ENCODE assay signal across 12 cellular contexts in genomic region chr10:110883924-110884323, GRCh38. TPM values are rescaled to one million over a fixed set of nuclear protein-coding genes. Genes with fewer than 3 reads are reported as not detected.
DNase-seq lines count a peak whose midpoint lies in the region; ATAC-seq and TF ChIP-seq lines count a peak whose summit lies in the region.
"Had no signal": no experiment of that assay in that cellular context is flagged by ENCODE, and none has a peak within 500 bp of the region (broad histone marks: within the 10 kb centered on the region; RNA-seq: fewer than 3 reads in every experiment).

No MANE protein-coding gene starts in this region.

- H3K79me2 ChIP-seq in MM.1S (ENCODE audit: low read length) (no peaks in the 10 kb centered on the region), osteoblast (ENCODE audit: insufficient read depth, low read length) (peaks cover 21% of the 10 kb centered on the region)

- H3K4me1 Mint-ChIP-seq in CD8-positive, alpha-beta T cell (ENCODE audit: low read depth), result peaks cover 76% of the 10 kb centered on the region
- peaks cover 65% of the 10 kb centered on the region for H3K4me1 Mint-ChIP-seq in central memory CD8-positive, alpha-beta T cell

- POLR2A ChIA-PET in CD8-positive, alpha-beta T cell (lab: Charles Lee), result interaction anchor here (1.0 to 1.4 kb wide), 2 partner anchors 26 to 76 kb away, joined by 3 to 4 read pairs; no protein-coding TSS in a partner anchor

- peak overlapping the region; percentile 74 for H3K4me3 Mint-ChIP-seq in CD8-positive, alpha-beta T cell
- peak overlapping the region; percentile 65 for H3K4me3 Mint-ChIP-seq in central memory CD8-positive, alpha-beta T cell

- peak; percentile 22 for ATAC-seq in CD8-positive, alpha-beta T cell
- ATAC-seq in central memory CD8-positive, alpha-beta T cell (replicated peaks; ENCODE audit: extremely low read depth, poor library complexity, severe bottlenecking), result no peak

- peaks cover 4% of the 10 kb centered on the region for H3F3A ChIP-seq in MM.1S (ENCODE audit: insufficient read depth, low read length)

- peak overlapping the region; percentile 83 for H3K27ac Mint-ChIP-seq in CD8-positive, alpha-beta T cell
- peak overlapping the region; percentile 66 for H3K27ac Mint-ChIP-seq in central memory CD8-positive, alpha-beta T cell (ENCODE audit: low read depth)

- no peak overlapping the region for H3K9ac ChIP-seq in MM.1S (ENCODE audit: low read length)

- H3K9me3 Mint-ChIP-seq in CD8-positive, alpha-beta T cell, result no peaks in the 10 kb centered on the region
- no peaks in the 10 kb centered on the region for H3K9me3 Mint-ChIP-seq in central memory CD8-positive, alpha-beta T cell

- no peak overlapping the region for H3K4me3 ChIP-seq in CD8-positive, alpha-beta T cell (ENCODE audit: low read depth, low read length)
- H3K4me3 ChIP-seq in MM.1S (ENCODE audit: low read length) (0 out of 2 replicates have a peak overlapping the region, but pooled peaks have one; percentile 10), osteoblast (ENCODE audit: insufficient read depth, low read length) (peak overlapping the region; percentile 46)

- intact Hi-C loops in CD8-positive, alpha-beta T cell (cut with DNase I, micrococcal nuclease), result loop anchor here in 1 of 2 experiments (1.0 to 2.0 kb wide), 2 partner anchors 9 to 15 kb away; no protein-coding TSS in a partner anchor

- H3K4me1 ChIP-seq in CD8-positive, alpha-beta T cell (ENCODE audit: insufficient read depth, low read length), result peaks cover 68% of the 10 kb centered on the region
- H3K4me1 ChIP-seq in MM.1S (ENCODE audit: low read length) (peaks cover 10% of the 10 kb centered on the region), osteoblast (ENCODE audit: insufficient read depth, low read length) (peaks cover 23% of the 10 kb centered on the region)

- DNase-seq in CD8-positive, alpha-beta T cell, result no peak
- DNase-seq in MM.1S (peak; percentile 61), osteoblast (ENCODE audit: insufficient read length, low spot score, missing footprints) (no peak), iPS-NIHi11 (ENCODE audit: low spot score) (no peak), NCI-H2171 treated with DMSO at 0.1 percent for 48 hours (lab: John Stamatoyannopoulos, UW) (no peak), NCI-H2029 treated with DMSO at 0.1 percent for 48 hours (lab: John Stamatoyannopoulos, UW) (no peak)
- no peak for DNase-seq in central memory CD8-positive, alpha-beta T cell (ENCODE audit: low spot score in 2 of 2)
- DNase-seq: activated CD8-positive, alpha-beta memory T cell treated with anti-CD3 and anti-CD28 coated beads, Interleukin-2, amount 50 U/mL, for 4 hours; Caco-2; central memory CD4-positive, alpha-beta T cell; NCI-H1694; stimulated activated CD8-positive, alpha-beta memory T cell treated with anti-CD3 and anti-CD28 coated beads, Interleukin-4, amount 100 ng/mL, for 48 hours had no signal

- no peaks in the 10 kb centered on the region for H3K9me3 ChIP-seq in CD8-positive, alpha-beta T cell (ENCODE audit: low read length)
- H3K9me3 ChIP-seq in MM.1S (replicated peaks; ENCODE audit: insufficient read depth, low read length) (no peaks in the 10 kb centered on the region), osteoblast (ENCODE audit: low read depth, low read length) (no peaks in the 10 kb centered on the region)
- H3K9me3 ChIP-seq: Caco-2 had no signal

- H3K4me2 ChIP-seq in MM.1S (ENCODE audit: low read depth, low read length) (peak overlapping the region; percentile 68), osteoblast (ENCODE audit: insufficient read depth, low read length) (peak overlapping the region; percentile 68)

- H3K9me2 ChIP-seq in MM.1S (replicated peaks; ENCODE audit: insufficient read depth, low read length), result no peaks in the 10 kb centered on the region

- H3K27me3 ChIP-seq in CD8-positive, alpha-beta T cell (ENCODE audit: insufficient read depth, low read length), result no peaks in the 10 kb centered on the region
- no peaks in the 10 kb centered on the region for H3K27me3 ChIP-seq in MM.1S (replicated peaks; ENCODE audit: insufficient read depth, low read length)
- no peaks in the 10 kb centered on the region for H3K27me3 ChIP-seq in osteoblast (ENCODE audit: insufficient read depth, low read length)

- H3K27ac ChIP-seq in CD8-positive, alpha-beta T cell (ENCODE audit: low read depth, low read length), result no peak overlapping the region
- no peak overlapping the region for H3K27ac ChIP-seq in MM.1S (ENCODE audit: low read length)
- H3K27ac ChIP-seq in osteoblast (ENCODE audit: low read depth, low read length), result peak overlapping the region; percentile 46

- no peak for TF ChIP-seq CTCF in CD8-positive, alpha-beta T cell (IDR thresholded peaks at IDR 0.05)
- TF ChIP-seq CTCF in MM.1S (IDR thresholded peaks at IDR 0.05; ENCODE audit: low read length), result no peak
- no peak for TF ChIP-seq CTCF in osteoblast (IDR thresholded peaks at IDR 0.05; ENCODE audit: extremely low read depth, low read depth, low read length)

- H4K20me1 ChIP-seq in MM.1S (ENCODE audit: insufficient read depth, low read length) (no peaks in the 10 kb centered on the region), osteoblast (ENCODE audit: insufficient read depth, low read length) (no peaks in the 10 kb centered on the region)

- no peaks in the 10 kb centered on the region for H3K27me3 Mint-ChIP-seq in CD8-positive, alpha-beta T cell (ENCODE audit: low read depth)
- no peaks in the 10 kb centered on the region for H3K27me3 Mint-ChIP-seq in central memory CD8-positive, alpha-beta T cell

- CTCF ChIA-PET in CD8-positive, alpha-beta T cell (lab: Charles Lee), result interaction anchor here (0.8 to 2.2 kb wide), 5 partner anchors 9 to 105 kb away, joined by 3 to 14 read pairs (median 4); no protein-coding TSS in a partner anchor

- H3K36me3 ChIP-seq in CD8-positive, alpha-beta T cell (ENCODE audit: insufficient read depth, low read length), result peaks cover 26% of the 10 kb centered on the region
- H3K36me3 ChIP-seq in MM.1S (replicated peaks; ENCODE audit: insufficient read depth, low read length), result peaks cover 6% of the 10 kb centered on the region; the same call in 1 of the 2 replicates
- peaks cover 27% of the 10 kb centered on the region for H3K36me3 ChIP-seq in osteoblast (ENCODE audit: insufficient read depth, low read length)

- peaks cover 74% of the 10 kb centered on the region for H3K36me3 Mint-ChIP-seq in CD8-positive, alpha-beta T cell
- peaks cover 67% of the 10 kb centered on the region for H3K36me3 Mint-ChIP-seq in central memory CD8-positive, alpha-beta T cell (ENCODE audit: insufficient read depth)

- H2AFZ ChIP-seq in MM.1S (ENCODE audit: low read length), result no peak overlapping the region
- peak overlapping the region; percentile 27 for H2AFZ ChIP-seq in osteoblast (ENCODE audit: low read length)

RNA-seq across cellular contexts. Expression of gene PDCD4, which starts 12.2 kb away (rescaled TPM):
- 100 to 1,000 TPM; 672 to 688 TPM for total RNA-seq in CD8-positive, alpha-beta T cell
- total RNA-seq in osteoblast, result 63.1 and 73.8 TPM in 2 replicates

RNA-seq across cellular contexts. Expression of gene BBIP1, which starts 35.1 kb away (rescaled TPM):
- 10 to 100 TPM in 1 of 2 experiments, 1 to 10 TPM in 1; 9.5 to 11.1 TPM for total RNA-seq in CD8-positive, alpha-beta T cell
- 31.2 and 32.2 TPM in 2 replicates for total RNA-seq in osteoblast

RNA-seq across cellular contexts. Expression of gene SHOC2, which starts 35.5 kb away (rescaled TPM):
- 10 to 100 TPM; 74.6 to 77.3 TPM for total RNA-seq in CD8-positive, alpha-beta T cell
- total RNA-seq in osteoblast, result 69.0 and 73.8 TPM in 2 replicates
